Comparison of ENCODE assay signal across 12 cellular contexts in the genomic region with DNA sequence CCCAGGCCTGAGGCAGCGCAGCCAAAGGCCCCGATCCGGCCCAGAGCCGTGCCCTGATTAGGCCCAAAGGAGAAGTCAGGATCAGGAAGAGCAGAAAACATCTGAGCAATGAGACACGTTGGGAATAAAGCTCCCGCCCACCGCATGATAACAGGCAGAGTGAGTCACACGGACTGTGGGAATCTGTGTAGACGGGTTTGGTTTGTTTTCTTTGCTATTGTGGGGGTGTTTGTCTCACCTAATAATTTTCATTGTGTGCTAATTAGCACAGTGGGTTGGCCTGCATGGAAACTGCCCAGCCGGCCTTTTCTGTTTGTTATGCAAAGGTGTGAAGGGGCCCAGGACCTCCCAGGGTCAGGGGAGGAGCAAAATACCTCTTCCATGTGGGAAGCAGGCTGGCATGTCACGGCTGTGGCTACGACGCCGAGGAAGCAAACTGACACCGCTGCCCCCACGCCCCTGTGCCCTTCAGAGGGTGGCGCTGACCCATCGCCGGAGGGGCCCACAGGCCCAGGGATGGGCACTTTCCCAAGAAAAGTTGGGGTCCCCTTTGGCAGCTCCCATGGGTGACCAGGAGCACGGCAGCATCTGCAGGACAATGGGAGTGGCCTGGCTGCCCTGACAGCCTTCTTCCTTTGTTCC.
DNase-seq lines count a peak whose midpoint lies in the region; ATAC-seq and TF ChIP-seq lines count a peak whose summit lies in the region.
"Had no signal": no experiment of that assay in that cellular context is flagged by ENCODE, and none has a peak within 500 bp of the region (broad histone marks: within the 10 kb centered on the region; RNA-seq: fewer than 3 reads in every experiment).

No MANE protein-coding gene starts in this region.

- peaks cover 58% of the 10 kb centered on the region for H3K27me3 ChIP-seq in gastroesophageal sphincter
- H3K27me3 ChIP-seq in BE2C, result no peaks in the 10 kb centered on the region

- ATAC-seq in gastroesophageal sphincter (peak; percentile 39), omental fat pad (ENCODE audit: low FRiP score) (peak; percentile 87), HG02763 (IDR thresholded peaks at IDR 0.05; ENCODE audit: unreplicated experiment) (no peak)
- no peak for ATAC-seq in stimulated activated effector memory CD8-positive, alpha-beta T cell treated with anti-CD3 and anti-CD28 coated beads, Interleukin-12 subunit alpha, Interleukin-12 subunit beta, amount 100 ng/mL, for 72 hours
- ATAC-seq: stimulated activated memory B cell treated with anti-CD40 and anti-IgM and Interleukin-4, amounts not matched to agents 10 μg/mL and 1 μg/mL and 100 μg/mL, for 72 hours had no signal

- no peaks in the 10 kb centered on the region for H3K9me3 Mint-ChIP-seq in stimulated activated effector memory CD8-positive, alpha-beta T cell treated with anti-CD3 and anti-CD28 coated beads, Interleukin-12 subunit alpha, Interleukin-12 subunit beta, amount 100 ng/mL, for 72 hours
- H3K9me3 Mint-ChIP-seq: activated naive CD4-positive, alpha-beta T cell treated with anti-CD3 and anti-CD28 coated beads for 36 hours; stimulated activated memory B cell treated with anti-CD40 and anti-IgM and Interleukin-4, amounts not matched to agents 10 μg/mL and 1 μg/mL and 100 μg/mL, for 72 hours had no signal

- H3K27ac Mint-ChIP-seq in stimulated activated effector memory CD8-positive, alpha-beta T cell treated with anti-CD3 and anti-CD28 coated beads, Interleukin-12 subunit alpha, Interleukin-12 subunit beta, amount 100 ng/mL, for 72 hours, result no peak overlapping the region
- H3K27ac Mint-ChIP-seq: activated naive CD4-positive, alpha-beta T cell treated with anti-CD3 and anti-CD28 coated beads for 36 hours; progenitor cell of endocrine pancreas; stimulated activated memory B cell treated with anti-CD40 and anti-IgM and Interleukin-4, amounts not matched to agents 10 μg/mL and 1 μg/mL and 100 μg/mL, for 72 hours had no signal

- H3K4me3 Mint-ChIP-seq in stimulated activated effector memory CD8-positive, alpha-beta T cell treated with anti-CD3 and anti-CD28 coated beads, Interleukin-12 subunit alpha, Interleukin-12 subunit beta, amount 100 ng/mL, for 72 hours, result no peak overlapping the region
- H3K4me3 Mint-ChIP-seq: activated naive CD4-positive, alpha-beta T cell treated with anti-CD3 and anti-CD28 coated beads for 36 hours; stimulated activated memory B cell treated with anti-CD40 and anti-IgM and Interleukin-4, amounts not matched to agents 10 μg/mL and 1 μg/mL and 100 μg/mL, for 72 hours had no signal

- peak overlapping the region; percentile 24 for H3K27ac ChIP-seq in RWPE1
- no peak overlapping the region for H3K27ac ChIP-seq in gastroesophageal sphincter

- no peaks in the 10 kb centered on the region for H3K36me3 Mint-ChIP-seq in stimulated activated effector memory CD8-positive, alpha-beta T cell treated with anti-CD3 and anti-CD28 coated beads, Interleukin-12 subunit alpha, Interleukin-12 subunit beta, amount 100 ng/mL, for 72 hours
- H3K36me3 Mint-ChIP-seq: stimulated activated memory B cell treated with anti-CD40 and anti-IgM and Interleukin-4, amounts not matched to agents 10 μg/mL and 1 μg/mL and 100 μg/mL, for 72 hours had no signal

- no peaks in the 10 kb centered on the region for H3K36me3 ChIP-seq in gastroesophageal sphincter
- H3K36me3 ChIP-seq in BE2C, result no peaks in the 10 kb centered on the region

- WGBS in gastroesophageal sphincter (ENCODE audit: low coverage in 1 of 2), 2 donors, result 63% methylated on average over 6 of the region's 20 CpGs; no CpG with 5 or more reads in 1 of the 2 donors

- POLR2A ChIA-PET in RWPE1 (lab: Yijun Ruan, JAX; ENCODE audit: low non-redundant PET), result no interaction called here

- no peak for TF ChIP-seq POLR2A in gastroesophageal sphincter (IDR thresholded peaks at IDR 0.05)

- H3K4me1 ChIP-seq in gastroesophageal sphincter (no peaks in the 10 kb centered on the region), BE2C (no peaks in the 10 kb centered on the region)

- in situ Hi-C loops in Caki2 (cut with HindIII; ENCODE audit: low pct_unique_long_range_greater_than_20kb, low sequenced_read_pairs), result no loop called here

- CTCF ChIA-PET in RWPE1 (lab: Yijun Ruan, JAX), result interaction anchor here (0.7 kb wide), 1 partner anchor 207 kb away, joined by 3 read pairs; no protein-coding TSS in a partner anchor

- TF ChIP-seq EP300 in gastroesophageal sphincter (IDR thresholded peaks at IDR 0.05), result no peak

- H3K4me3 ChIP-seq in gastroesophageal sphincter (no peak overlapping the region), BE2C (ENCODE audit: low read depth, low read length) (no peak overlapping the region)

- H3K4me1 Mint-ChIP-seq in stimulated activated effector memory CD8-positive, alpha-beta T cell treated with anti-CD3 and anti-CD28 coated beads, Interleukin-12 subunit alpha, Interleukin-12 subunit beta, amount 100 ng/mL, for 72 hours, result no peaks in the 10 kb centered on the region

- TF ChIP-seq CTCF in RWPE1 (conservative IDR thresholded peaks at IDR 0.05; ENCODE audit: low read depth) (no peak), gastroesophageal sphincter (IDR thresholded peaks at IDR 0.05) (no peak), omental fat pad (IDR thresholded peaks at IDR 0.05) (no peak), BE2C (IDR thresholded peaks at IDR 0.05; ENCODE audit: low read depth, low read length) (no peak)

- DNase-seq in Caki2 (ENCODE audit: low read depth) (peak; percentile 42), RWPE1 (ENCODE audit: low spot score) (peak; percentile 76), omental fat pad (ENCODE audit: low spot score) (no peak), DMS 273 (lab: John Stamatoyannopoulos, UW; ENCODE audit: unreplicated experiment) (no peak), BE2C (no peak)
- no peak for DNase-seq in stimulated activated effector memory CD8-positive, alpha-beta T cell treated with anti-CD3 and anti-CD28 coated beads, Interleukin-12 subunit alpha, Interleukin-12 subunit beta, amount 100 ng/mL, for 72 hours (ENCODE audit: low spot score in 2 of 2)
- DNase-seq: activated naive CD4-positive, alpha-beta T cell treated with anti-CD3 and anti-CD28 coated beads for 36 hours; NCI-H510A treated with DMSO at 0.1 percent for 48 hours had no signal

- H3K9me3 ChIP-seq in gastroesophageal sphincter, result no peaks in the 10 kb centered on the region
- H3K9me3 ChIP-seq in BE2C, result no peaks in the 10 kb centered on the region

Comparison
In these comparisons a context has a peak if more than half of its experiments do, and no peak if none do; other contexts are left out.
1. DNase-seq: peak in Caki2 (single experiment) and RWPE1 (single experiment); none in omental fat pad (single experiment), DMS 273 (single experiment), stimulated activated effector memory CD8-positive, alpha-beta T cell treated with anti-CD3 and anti-CD28 coated beads, Interleukin-12 subunit alpha, Interleukin-12 subunit beta, amount 100 ng/mL, for 72 hours (0 of 2) and BE2C (single experiment).
2. ATAC-seq: peak in gastroesophageal sphincter (single experiment) and omental fat pad (single experiment); none in stimulated activated effector memory CD8-positive, alpha-beta T cell treated with anti-CD3 and anti-CD28 coated beads, Interleukin-12 subunit alpha, Interleukin-12 subunit beta, amount 100 ng/mL, for 72 hours (single experiment) and HG02763 (single experiment).